ENCODE assay signal across 8 cellular contexts in the genomic region with DNA sequence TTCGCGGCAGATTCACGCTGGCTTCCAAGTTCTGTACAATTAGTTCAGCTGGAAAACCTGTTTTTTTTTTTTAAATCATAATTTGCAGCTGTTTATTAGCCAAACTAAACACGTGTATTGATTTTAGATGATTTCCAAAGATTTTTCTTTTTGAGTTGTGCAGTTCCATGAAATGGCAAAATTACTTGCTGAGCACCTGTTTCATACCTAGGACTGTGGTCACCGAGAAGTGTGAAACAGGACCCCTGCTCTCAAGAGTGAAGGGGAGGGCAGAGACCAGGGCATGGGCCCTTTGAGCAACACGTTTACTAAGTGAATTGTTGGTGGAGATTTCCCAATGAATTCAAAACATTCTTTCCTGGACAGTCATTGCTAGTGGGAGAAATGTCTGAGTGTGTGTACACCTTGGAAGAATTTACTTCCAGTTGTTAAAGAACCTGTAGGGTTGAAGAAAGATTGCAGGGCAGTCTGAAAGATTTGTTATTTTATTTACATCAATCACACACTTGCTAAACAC. TPM values are rescaled to one million over a fixed set of nuclear protein-coding genes. Genes with fewer than 3 reads are reported as not detected.
DNase-seq lines count a peak whose midpoint lies in the region; ATAC-seq and TF ChIP-seq lines count a peak whose summit lies in the region.

No MANE protein-coding gene starts in this region.

- H3K4me1 ChIP-seq in esophagus (ENCODE audit: control insufficient read depth in 2 of 2, insufficient read depth in 2 of 2, low read length in 1 of 2): peaks cover 0 to 6% of the 10 kb centered on the region in 2 donors

- H3K4me3 ChIP-seq in SK-N-MC: peak overlapping the region; percentile 94
- H3K4me3 ChIP-seq in esophagus (ENCODE audit: low read depth in 1 of 2, low read length in 2 of 2): peak overlapping the region; percentile 66 to 84

- no peaks in the 10 kb centered on the region for H3K27me3 ChIP-seq in esophagus (ENCODE audit: control insufficient read depth in 1 of 2, insufficient read depth in 2 of 2, low read length in 2 of 2)

- peaks cover 16% of the 10 kb centered on the region for H3K4me1 Mint-ChIP-seq in activated naive CD4-positive, alpha-beta T cell treated with anti-CD3 and anti-CD28 coated beads for 36 hours (ENCODE audit: low read depth)

- H3K9me3 ChIP-seq in SK-N-MC (ENCODE audit: low read depth, low read length) (no peaks in the 10 kb centered on the region), esophagus (ENCODE audit: control insufficient read depth in 2 of 2, insufficient read depth in 1 of 2, low read depth in 1 of 2, low read length in 1 of 2) (no peaks in the 10 kb centered on the region)

- H3K4me3 Mint-ChIP-seq in activated naive CD4-positive, alpha-beta T cell treated with anti-CD3 and anti-CD28 coated beads for 36 hours: peak overlapping the region; percentile 63

- TF ChIP-seq CTCF in omental fat pad (IDR thresholded peaks at IDR 0.05): no peak

- H3K27ac ChIP-seq in SK-N-MC (no peak overlapping the region), esophagus (ENCODE audit: low read depth in 2 of 2, low read length in 1 of 2) (peak overlapping the region; percentile 93 to 94)

- H3K9ac ChIP-seq in SK-N-MC (ENCODE audit: insufficient read length): peak overlapping the region; percentile 87

- no peaks in the 10 kb centered on the region for H3K9me3 Mint-ChIP-seq in activated naive CD4-positive, alpha-beta T cell treated with anti-CD3 and anti-CD28 coated beads for 36 hours

- H3K27ac Mint-ChIP-seq in activated naive CD4-positive, alpha-beta T cell treated with anti-CD3 and anti-CD28 coated beads for 36 hours: no peak overlapping the region

- H3K36me3 Mint-ChIP-seq in activated naive CD4-positive, alpha-beta T cell treated with anti-CD3 and anti-CD28 coated beads for 36 hours (ENCODE audit: low read depth): no peaks in the 10 kb centered on the region

- 3% methylated on average over 6 of the region's 6 CpGs for WGBS in esophagus, 2 donors

- no peak for DNase-seq in activated naive CD4-positive, alpha-beta T cell treated with anti-CD3 and anti-CD28 coated beads for 36 hours
- DNase-seq in activated naive CD4-positive, alpha-beta T cell (lab: John Stamatoyannopoulos, UW): no peak
- no peak for DNase-seq in SK-N-MC (ENCODE audit: low read depth, low spot score)
- no peak for DNase-seq in omental fat pad (ENCODE audit: low spot score)
- no peak for DNase-seq in germinal center (ENCODE audit: low spot score)

- ATAC-seq in omental fat pad (ENCODE audit: low FRiP score): peak; percentile 81
- ATAC-seq in HG03175 (IDR thresholded peaks at IDR 0.05; ENCODE audit: unreplicated experiment): no peak
- no peak for ATAC-seq in GM21515 (IDR thresholded peaks at IDR 0.05; ENCODE audit: unreplicated experiment)

- H3K27me3 Mint-ChIP-seq in activated naive CD4-positive, alpha-beta T cell treated with anti-CD3 and anti-CD28 coated beads for 36 hours (ENCODE audit: low read depth): peaks cover 5% of the 10 kb centered on the region

- CTCF ChIA-PET in activated naive CD4-positive, alpha-beta T cell treated with anti-CD3 and anti-CD28 coated beads for 36 hours (lab: Charles Lee): no interaction called here

- no peaks in the 10 kb centered on the region for H3K36me3 ChIP-seq in SK-N-MC (ENCODE audit: insufficient read depth, low read length)
- H3K36me3 ChIP-seq in esophagus (ENCODE audit: control insufficient read depth in 2 of 2, insufficient read depth in 2 of 2, low read length in 1 of 2): no peaks in the 10 kb centered on the region

- intact Hi-C loops in activated naive CD4-positive, alpha-beta T cell treated with anti-CD3 and anti-CD28 coated beads for 36 hours (cut with micrococcal nuclease): loop anchor here (5.0 to 10.0 kb wide), 3 partner anchors 576 to 881 kb away; a partner anchor contains a TSS

RNA-seq across cellular contexts. Expression of a gene that starts 0.7 kb away (rescaled TPM):
- total RNA-seq in activated naive CD4-positive, alpha-beta T cell treated with anti-CD3 and anti-CD28 coated beads for 36 hours: 1 to 10 TPM; 2.2 to 2.3 TPM
- 10 to 100 TPM; 29.5 to 49.6 TPM for polyA plus RNA-seq in esophagus
- 10 to 100 TPM; 13.3 to 21.5 (median 17.9) TPM for total RNA-seq in omental fat pad

Comparison
In these comparisons a context has a peak if more than half of its experiments do, and no peak if none do; other contexts are left out.
1. RNA of a gene that starts 0.7 kb away (total RNA-seq): 13.3 to 21.5 TPM in omental fat pad; 2.2 to 2.3 TPM in activated naive CD4-positive, alpha-beta T cell treated with anti-CD3 and anti-CD28 coated beads for 36 hours; every median in the first group is over 4 times any median in the second.